1 cellular context compared by ENCODE assay signal in the genomic region with DNA sequence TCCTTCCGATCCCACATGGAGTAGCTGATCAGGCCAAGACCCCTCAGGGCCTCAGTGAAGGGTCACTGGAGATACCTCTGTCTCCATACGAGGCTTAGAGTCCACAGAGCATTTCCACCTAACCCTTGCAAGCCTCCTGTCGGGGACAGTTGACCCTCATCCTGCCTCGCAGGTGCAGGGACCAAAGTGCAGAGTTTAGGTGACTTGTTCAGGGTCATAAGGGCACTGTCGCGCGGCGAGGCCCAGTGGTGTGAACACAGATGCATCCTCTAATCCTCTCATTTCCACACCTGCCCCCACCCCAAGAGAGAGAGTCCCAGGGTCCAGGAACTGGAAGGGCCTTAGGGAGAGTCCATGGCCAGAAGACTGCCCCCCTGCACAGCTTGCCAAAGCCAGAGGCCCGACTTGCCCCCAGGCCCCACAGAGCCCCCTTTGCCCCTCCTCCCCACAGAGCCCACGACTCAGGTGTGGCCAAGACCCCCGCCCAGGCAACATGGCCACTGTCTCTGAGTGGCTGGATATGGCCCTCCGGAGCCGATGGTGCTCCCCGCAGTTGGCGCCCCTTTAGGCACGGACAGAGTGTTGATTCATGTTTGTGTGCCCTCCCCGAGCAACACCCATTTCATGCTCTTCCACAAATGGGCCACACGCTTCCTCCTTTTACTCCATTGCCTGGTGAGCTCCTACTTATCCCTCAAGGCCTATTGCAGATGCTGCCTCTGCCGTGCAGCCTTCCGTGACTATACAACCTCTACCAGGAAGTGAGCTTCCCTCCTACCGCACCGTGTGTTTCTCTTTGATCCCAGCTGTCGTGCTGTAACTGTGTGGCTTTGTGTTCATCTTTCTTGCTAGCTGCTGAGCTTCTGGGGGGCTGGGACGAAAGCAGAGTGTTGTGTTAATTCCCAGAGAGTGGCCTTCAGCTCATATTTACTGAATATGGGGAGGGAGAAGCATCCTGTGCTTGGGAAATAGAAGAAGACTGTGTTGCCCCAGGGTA.
A peak's percentile ranks its signal among the peaks of the same experiment; 100 is the strongest.
TF ChIP-seq lines count a peak whose summit lies in the region.

No MANE protein-coding gene starts in this region.

TF ChIP-seq in HepG2, 621 proteins besides CTCF, POLR2A, EP300 and RAD21:
- TF ChIP-seq TCF7 (IDR thresholded peaks at IDR 0.05; ENCODE audit: low read depth) (peak; percentile 47; the same call in 1 of the 2 replicates), ZMYM3 (CRISPR knock-in tag; IDR thresholded peaks at IDR 0.05) (0 out of 2 replicates have a peak, but pooled peaks have one; percentile 28), RNF2 (conservative IDR thresholded peaks at IDR 0.05; ENCODE audit: low read depth) (no peak), ZFAT (CRISPR knock-in tag; conservative IDR thresholded peaks at IDR 0.05) (no peak), SUZ12 (IDR thresholded peaks at IDR 0.05; ENCODE audit: low read depth, low read length) (no peak), HNF4A (CRISPR knock-in tag; IDR thresholded peaks at IDR 0.05) (peak; percentile 72), ZNF263 (CRISPR knock-in tag; IDR thresholded peaks at IDR 0.05) (peak; percentile 47; the same call in 1 of the 2 replicates), ZNF282 (IDR thresholded peaks at IDR 0.05; ENCODE audit: partially characterized antibody) (no peak), NR2F1 (CRISPR knock-in tag; IDR thresholded peaks at IDR 0.05) (peak; percentile 56 to 81; a peak in 2 of 4 replicates), ELF1 (CRISPR knock-in tag; IDR thresholded peaks at IDR 0.05) (peak; percentile 82), NR2F6 (IDR thresholded peaks at IDR 0.05) (peak; percentile 66), NR2F6 (CRISPR knock-in tag; IDR thresholded peaks at IDR 0.05) (peak; percentile 73), HDAC1 (CRISPR knock-in tag; IDR thresholded peaks at IDR 0.05) (peak; percentile 29; the same call in 1 of the 2 replicates), BHLHE40 (IDR thresholded peaks at IDR 0.05; ENCODE audit: low read length) (peak; percentile 23; the same call in 1 of the 2 replicates), TGIF2 (CRISPR knock-in tag; IDR thresholded peaks at IDR 0.05) (0 out of 2 replicates have a peak, but pooled peaks have one; percentile 25), RARA (CRISPR knock-in tag; IDR thresholded peaks at IDR 0.05) (peak; percentile 60), ZFP36 (IDR thresholded peaks at IDR 0.05; ENCODE audit: borderline replicate concordance, low read depth, low read length, partially characterized antibody) (peak; percentile 89), YEATS4 (CRISPR knock-in tag; IDR thresholded peaks at IDR 0.05; ENCODE audit: borderline replicate concordance) (no peak), ELF3 (CRISPR knock-in tag; IDR thresholded peaks at IDR 0.05) (peak; percentile 92), SAP130 (CRISPR knock-in tag; IDR thresholded peaks at IDR 0.05; ENCODE audit: low read depth) (peak; percentile 54; the same call in 1 of the 2 replicates), HNF4G (IDR thresholded peaks at IDR 0.05; ENCODE audit: borderline replicate concordance, low read depth, low read length) (peak; percentile 58; the same call in 1 of the 2 replicates), HNF4G (CRISPR knock-in tag; IDR thresholded peaks at IDR 0.05; ENCODE audit: borderline replicate concordance, low read depth) (no peak), ZNF768 (CRISPR knock-in tag; IDR thresholded peaks at IDR 0.05) (no peak), SP2 (CRISPR knock-in tag; IDR thresholded peaks at IDR 0.05) (no peak), ESRRA (CRISPR knock-in tag; IDR thresholded peaks at IDR 0.05; ENCODE audit: low read depth) (peak; percentile 58; the same call in 1 of the 2 replicates), NR2F2 (IDR thresholded peaks at IDR 0.05; ENCODE audit: borderline replicate concordance, low read depth) (peak; percentile 54), TP53 (CRISPR knock-in tag; conservative IDR thresholded peaks at IDR 0.05) (no peak), NR2C2 (CRISPR knock-in tag; IDR thresholded peaks at IDR 0.05; ENCODE audit: borderline replicate concordance) (peak; percentile 27; the same call in 1 of the 2 replicates), KLF6 (CRISPR knock-in tag; IDR thresholded peaks at IDR 0.05) (no peak), NCOR1 (IDR thresholded peaks at IDR 0.05; ENCODE audit: borderline replicate concordance, low read length) (peak; percentile 46; the same call in 1 of the 2 replicates)
- TF ChIP-seq, protein P1, sequence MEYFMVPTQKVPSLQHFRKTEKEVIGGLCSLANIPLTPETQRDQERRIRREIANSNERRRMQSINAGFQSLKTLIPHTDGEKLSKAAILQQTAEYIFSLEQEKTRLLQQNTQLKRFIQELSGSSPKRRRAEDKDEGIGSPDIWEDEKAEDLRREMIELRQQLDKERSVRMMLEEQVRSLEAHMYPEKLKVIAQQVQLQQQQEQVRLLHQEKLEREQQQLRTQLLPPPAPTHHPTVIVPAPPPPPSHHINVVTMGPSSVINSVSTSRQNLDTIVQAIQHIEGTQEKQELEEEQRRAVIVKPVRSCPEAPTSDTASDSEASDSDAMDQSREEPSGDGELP (IDR thresholded peaks at IDR 0.05; ENCODE audit: borderline replicate concordance, low read depth) = peak; percentile 50; the same call in 1 of the 2 replicates
- TF ChIP-seq, protein P2, sequence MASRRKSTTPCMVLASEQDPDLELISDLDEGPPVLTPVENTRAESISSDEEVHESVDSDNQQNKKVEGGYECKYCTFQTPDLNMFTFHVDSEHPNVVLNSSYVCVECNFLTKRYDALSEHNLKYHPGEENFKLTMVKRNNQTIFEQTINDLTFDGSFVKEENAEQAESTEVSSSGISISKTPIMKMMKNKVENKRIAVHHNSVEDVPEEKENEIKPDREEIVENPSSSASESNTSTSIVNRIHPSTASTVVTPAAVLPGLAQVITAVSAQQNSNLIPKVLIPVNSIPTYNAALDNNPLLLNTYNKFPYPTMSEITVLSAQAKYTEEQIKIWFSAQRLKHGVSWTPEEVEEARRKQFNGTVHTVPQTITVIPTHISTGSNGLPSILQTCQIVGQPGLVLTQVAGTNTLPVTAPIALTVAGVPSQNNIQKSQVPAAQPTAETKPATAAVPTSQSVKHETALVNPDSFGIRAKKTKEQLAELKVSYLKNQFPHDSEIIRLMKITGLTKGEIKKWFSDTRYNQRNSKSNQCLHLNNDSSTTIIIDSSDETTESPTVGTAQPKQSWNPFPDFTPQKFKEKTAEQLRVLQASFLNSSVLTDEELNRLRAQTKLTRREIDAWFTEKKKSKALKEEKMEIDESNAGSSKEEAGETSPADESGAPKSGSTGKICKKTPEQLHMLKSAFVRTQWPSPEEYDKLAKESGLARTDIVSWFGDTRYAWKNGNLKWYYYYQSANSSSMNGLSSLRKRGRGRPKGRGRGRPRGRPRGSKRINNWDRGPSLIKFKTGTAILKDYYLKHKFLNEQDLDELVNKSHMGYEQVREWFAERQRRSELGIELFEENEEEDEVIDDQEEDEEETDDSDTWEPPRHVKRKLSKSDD (CRISPR knock-in tag; IDR thresholded peaks at IDR 0.05; ENCODE audit: low read depth) = no peak
- TF ChIP-seq, protein P3, sequence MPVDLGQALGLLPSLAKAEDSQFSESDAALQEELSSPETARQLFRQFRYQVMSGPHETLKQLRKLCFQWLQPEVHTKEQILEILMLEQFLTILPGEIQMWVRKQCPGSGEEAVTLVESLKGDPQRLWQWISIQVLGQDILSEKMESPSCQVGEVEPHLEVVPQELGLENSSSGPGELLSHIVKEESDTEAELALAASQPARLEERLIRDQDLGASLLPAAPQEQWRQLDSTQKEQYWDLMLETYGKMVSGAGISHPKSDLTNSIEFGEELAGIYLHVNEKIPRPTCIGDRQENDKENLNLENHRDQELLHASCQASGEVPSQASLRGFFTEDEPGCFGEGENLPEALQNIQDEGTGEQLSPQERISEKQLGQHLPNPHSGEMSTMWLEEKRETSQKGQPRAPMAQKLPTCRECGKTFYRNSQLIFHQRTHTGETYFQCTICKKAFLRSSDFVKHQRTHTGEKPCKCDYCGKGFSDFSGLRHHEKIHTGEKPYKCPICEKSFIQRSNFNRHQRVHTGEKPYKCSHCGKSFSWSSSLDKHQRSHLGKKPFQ (CRISPR knock-in tag; IDR thresholded peaks at IDR 0.05; ENCODE audit: insufficient replicate concordance) = peak; percentile 79
- TF ChIP-seq, protein P4, sequence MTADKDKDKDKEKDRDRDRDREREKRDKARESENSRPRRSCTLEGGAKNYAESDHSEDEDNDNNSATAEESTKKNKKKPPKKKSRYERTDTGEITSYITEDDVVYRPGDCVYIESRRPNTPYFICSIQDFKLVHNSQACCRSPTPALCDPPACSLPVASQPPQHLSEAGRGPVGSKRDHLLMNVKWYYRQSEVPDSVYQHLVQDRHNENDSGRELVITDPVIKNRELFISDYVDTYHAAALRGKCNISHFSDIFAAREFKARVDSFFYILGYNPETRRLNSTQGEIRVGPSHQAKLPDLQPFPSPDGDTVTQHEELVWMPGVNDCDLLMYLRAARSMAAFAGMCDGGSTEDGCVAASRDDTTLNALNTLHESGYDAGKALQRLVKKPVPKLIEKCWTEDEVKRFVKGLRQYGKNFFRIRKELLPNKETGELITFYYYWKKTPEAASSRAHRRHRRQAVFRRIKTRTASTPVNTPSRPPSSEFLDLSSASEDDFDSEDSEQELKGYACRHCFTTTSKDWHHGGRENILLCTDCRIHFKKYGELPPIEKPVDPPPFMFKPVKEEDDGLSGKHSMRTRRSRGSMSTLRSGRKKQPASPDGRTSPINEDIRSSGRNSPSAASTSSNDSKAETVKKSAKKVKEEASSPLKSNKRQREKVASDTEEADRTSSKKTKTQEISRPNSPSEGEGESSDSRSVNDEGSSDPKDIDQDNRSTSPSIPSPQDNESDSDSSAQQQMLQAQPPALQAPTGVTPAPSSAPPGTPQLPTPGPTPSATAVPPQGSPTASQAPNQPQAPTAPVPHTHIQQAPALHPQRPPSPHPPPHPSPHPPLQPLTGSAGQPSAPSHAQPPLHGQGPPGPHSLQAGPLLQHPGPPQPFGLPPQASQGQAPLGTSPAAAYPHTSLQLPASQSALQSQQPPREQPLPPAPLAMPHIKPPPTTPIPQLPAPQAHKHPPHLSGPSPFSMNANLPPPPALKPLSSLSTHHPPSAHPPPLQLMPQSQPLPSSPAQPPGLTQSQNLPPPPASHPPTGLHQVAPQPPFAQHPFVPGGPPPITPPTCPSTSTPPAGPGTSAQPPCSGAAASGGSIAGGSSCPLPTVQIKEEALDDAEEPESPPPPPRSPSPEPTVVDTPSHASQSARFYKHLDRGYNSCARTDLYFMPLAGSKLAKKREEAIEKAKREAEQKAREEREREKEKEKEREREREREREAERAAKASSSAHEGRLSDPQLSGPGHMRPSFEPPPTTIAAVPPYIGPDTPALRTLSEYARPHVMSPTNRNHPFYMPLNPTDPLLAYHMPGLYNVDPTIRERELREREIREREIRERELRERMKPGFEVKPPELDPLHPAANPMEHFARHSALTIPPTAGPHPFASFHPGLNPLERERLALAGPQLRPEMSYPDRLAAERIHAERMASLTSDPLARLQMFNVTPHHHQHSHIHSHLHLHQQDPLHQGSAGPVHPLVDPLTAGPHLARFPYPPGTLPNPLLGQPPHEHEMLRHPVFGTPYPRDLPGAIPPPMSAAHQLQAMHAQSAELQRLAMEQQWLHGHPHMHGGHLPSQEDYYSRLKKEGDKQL (CRISPR knock-in tag; IDR thresholded peaks at IDR 0.05; ENCODE audit: low read depth) = no peak
- TF ChIP-seq, protein P5, sequence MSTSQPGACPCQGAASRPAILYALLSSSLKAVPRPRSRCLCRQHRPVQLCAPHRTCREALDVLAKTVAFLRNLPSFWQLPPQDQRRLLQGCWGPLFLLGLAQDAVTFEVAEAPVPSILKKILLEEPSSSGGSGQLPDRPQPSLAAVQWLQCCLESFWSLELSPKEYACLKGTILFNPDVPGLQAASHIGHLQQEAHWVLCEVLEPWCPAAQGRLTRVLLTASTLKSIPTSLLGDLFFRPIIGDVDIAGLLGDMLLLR (CRISPR knock-in tag; IDR thresholded peaks at IDR 0.05) = no peak
- TF ChIP-seq, protein P6, sequence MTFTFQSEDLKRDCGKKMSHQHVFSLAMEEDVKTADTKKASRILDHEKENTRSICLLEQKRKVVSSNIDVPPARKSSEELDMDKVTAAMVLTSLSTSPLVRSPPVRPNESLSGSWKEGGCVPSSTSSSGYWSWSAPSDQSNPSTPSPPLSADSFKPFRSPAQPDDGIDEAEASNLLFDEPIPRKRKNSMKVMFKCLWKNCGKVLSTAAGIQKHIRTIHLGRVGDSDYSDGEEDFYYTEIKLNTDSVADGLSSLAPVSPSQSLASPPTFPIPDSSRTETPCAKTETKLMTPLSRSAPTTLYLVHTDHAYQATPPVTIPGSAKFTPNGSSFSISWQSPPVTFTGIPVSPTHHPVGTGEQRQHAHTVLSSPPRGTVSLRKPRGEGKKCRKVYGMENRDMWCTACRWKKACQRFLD (CRISPR knock-in tag; IDR thresholded peaks at IDR 0.05; ENCODE audit: borderline replicate concordance) = no peak
TF ChIP-seq in HepG2: peak in this region for 21.
